In genomic region chr20:18496042-18496441, GRCh38 we compare ENCODE assay signal across 8 cellular contexts. TPM values are rescaled to one million over a fixed set of nuclear protein-coding genes. Genes with fewer than 3 reads are reported as not detected.
A peak's percentile ranks its signal among the peaks of the same experiment; 100 is the strongest.
DNase-seq lines count a peak whose midpoint lies in the region; ATAC-seq and TF ChIP-seq lines count a peak whose summit lies in the region.

No MANE protein-coding gene starts in this region.

- H3K4me1 Mint-ChIP-seq in stimulated activated naive B cell treated with anti-CD40 and anti-IgM and Interleukin-4, amounts not matched to agents 10 μg/mL and 1 μg/mL and 100 μg/mL, for 72 hours, result peaks cover 4 to 18% of the 10 kb centered on the region in 2 donors

- H3K9me3 Mint-ChIP-seq in stimulated activated naive B cell treated with anti-CD40 and anti-IgM and Interleukin-4, amounts not matched to agents 10 μg/mL and 1 μg/mL and 100 μg/mL, for 72 hours, result no peaks in the 10 kb centered on the region

- H3K27me3 Mint-ChIP-seq in stimulated activated naive B cell treated with anti-CD40 and anti-IgM and Interleukin-4, amounts not matched to agents 10 μg/mL and 1 μg/mL and 100 μg/mL, for 72 hours, result no peaks in the 10 kb centered on the region

- DNase-seq in NCI-H2196 (lab: John Stamatoyannopoulos, UW; ENCODE audit: unreplicated experiment), result peak; percentile 10
- no peak for DNase-seq in NCI-H2196 treated with DMSO at 0.1 percent for 48 hours (lab: John Stamatoyannopoulos, UW; ENCODE audit: unreplicated experiment)
- DNase-seq in RPMI7951 (ENCODE audit: low read depth), result peak; percentile 11
- peak; percentile 11 for DNase-seq in fibroblast of mammary gland (ENCODE audit: low read depth)
- DNase-seq in stimulated activated naive B cell treated with anti-CD40 and anti-IgM and Interleukin-4, amounts not matched to agents 10 μg/mL and 1 μg/mL and 100 μg/mL, for 72 hours, result no peak
- no peak for DNase-seq in activated CD4-positive, CD25-positive, alpha-beta regulatory T cell treated with anti-CD3 and anti-CD28 coated beads, Interleukin-2, amount 50 U/mL, for 72 hours
- DNase-seq in sciatic nerve (ENCODE audit: low spot score), result no peak

- peak overlapping the region; percentile 98 to 99 for H3K4me3 Mint-ChIP-seq in stimulated activated naive B cell treated with anti-CD40 and anti-IgM and Interleukin-4, amounts not matched to agents 10 μg/mL and 1 μg/mL and 100 μg/mL, for 72 hours

- H3K27ac Mint-ChIP-seq in stimulated activated naive B cell treated with anti-CD40 and anti-IgM and Interleukin-4, amounts not matched to agents 10 μg/mL and 1 μg/mL and 100 μg/mL, for 72 hours, result no peak overlapping the region

- H3K36me3 Mint-ChIP-seq in stimulated activated naive B cell treated with anti-CD40 and anti-IgM and Interleukin-4, amounts not matched to agents 10 μg/mL and 1 μg/mL and 100 μg/mL, for 72 hours, result peaks cover 5 to 15% of the 10 kb centered on the region in 2 donors

- no peak for TF ChIP-seq CTCF in fibroblast of mammary gland (conservative IDR thresholded peaks at IDR 0.05; ENCODE audit: control insufficient read depth, insufficient read depth, low read depth, low read length)

- H3K4me3 ChIP-seq in fibroblast of mammary gland (ENCODE audit: control insufficient read depth, low read depth, low read length), result peak overlapping the region; percentile 78

- intact Hi-C loops in sciatic nerve (cut with DNase I), result no loop called here

- ATAC-seq in stimulated activated naive B cell treated with anti-CD40 and anti-IgM and Interleukin-4, amounts not matched to agents 10 μg/mL and 1 μg/mL and 100 μg/mL, for 72 hours (replicated peaks), result no peak
- ATAC-seq in HG03571 (IDR thresholded peaks at IDR 0.05; ENCODE audit: unreplicated experiment) (no peak), sciatic nerve (no peak)

RNA-seq across cellular contexts. Expression of gene RBBP9, which starts 1.0 kb away (rescaled TPM):
- total RNA-seq in RPMI7951 (2014; rRNA removed; shearing (Covaris generic)), result 42.5 and 50.4 TPM in 2 replicates
- total RNA-seq in sciatic nerve, result 12.2 TPM

RNA-seq across cellular contexts. Expression of gene SEC23B, which starts 11.7 kb away (rescaled TPM):
- total RNA-seq in RPMI7951 (2014; rRNA removed; shearing (Covaris generic)), result 100 and 108 TPM in 2 replicates
- 35.4 TPM for total RNA-seq in sciatic nerve

RNA-seq across cellular contexts. Expression of gene POLR3F, which starts 28.9 kb away (rescaled TPM):
- 28.7 and 29.7 TPM in 2 replicates for total RNA-seq in RPMI7951 (2014; rRNA removed; shearing (Covaris generic))
- 7.7 TPM for total RNA-seq in sciatic nerve

RNA-seq across cellular contexts. Expression of gene DZANK1, which starts 29.2 kb away (rescaled TPM):
- total RNA-seq in RPMI7951 (2014; rRNA removed; shearing (Covaris generic)), result 2.1 and 3.2 TPM in 2 replicates
- total RNA-seq in sciatic nerve, result 3.5 TPM

Comparison
In these comparisons a context has a peak if more than half of its experiments do, and no peak if none do; other contexts are left out.
1. DNase-seq: peak in NCI-H2196 (single experiment), RPMI7951 (single experiment) and fibroblast of mammary gland (single experiment); none in NCI-H2196 treated with DMSO at 0.1 percent for 48 hours (single experiment), stimulated activated naive B cell treated with anti-CD40 and anti-IgM and Interleukin-4, amounts not matched to agents 10 μg/mL and 1 μg/mL and 100 μg/mL, for 72 hours (single experiment), activated CD4-positive, CD25-positive, alpha-beta regulatory T cell treated with anti-CD3 and anti-CD28 coated beads, Interleukin-2, amount 50 U/mL, for 72 hours (single experiment) and sciatic nerve (single experiment).